In the genomic region with DNA sequence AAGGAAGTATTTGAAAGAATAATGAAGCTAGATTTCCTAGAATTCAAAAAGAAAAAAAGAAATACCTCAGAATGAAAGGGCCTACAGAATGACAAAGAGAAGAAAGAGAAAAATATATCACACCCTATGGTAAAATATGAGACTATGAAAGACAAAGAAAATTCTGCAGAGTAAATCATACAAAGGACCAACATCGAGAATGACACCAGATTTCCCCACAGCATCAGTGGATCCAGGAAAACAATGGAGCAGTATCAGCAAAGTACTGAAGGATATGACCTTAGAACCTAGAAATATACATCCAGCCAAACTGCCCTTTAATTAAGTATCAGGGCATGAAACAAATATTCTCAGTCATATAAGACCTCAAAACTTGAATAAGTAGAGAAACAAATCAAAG, we compare ENCODE assay signal across 32 cellular contexts. TPM values are rescaled to one million over a fixed set of nuclear protein-coding genes. Genes with fewer than 3 reads are reported as not detected.
A peak's percentile ranks its signal among the peaks of the same experiment; 100 is the strongest.
DNase-seq lines count a peak whose midpoint lies in the region; ATAC-seq, FAIRE-seq and TF ChIP-seq lines count a peak whose summit lies in the region.
"Had no signal": no experiment of that assay in that cellular context is flagged by ENCODE, and none has a peak within 500 bp of the region (broad histone marks: within the 10 kb centered on the region; RNA-seq: fewer than 3 reads in every experiment).

No MANE protein-coding gene starts in this region.

- TF ChIP-seq CTCF in HepG2 (CRISPR knock-in tag; IDR thresholded peaks at IDR 0.05): no peak
- no peak for TF ChIP-seq CTCF in right lobe of liver (IDR thresholded peaks at IDR 0.05)
- no peak for TF ChIP-seq CTCF in OCI-LY7 (conservative IDR thresholded peaks at IDR 0.05; ENCODE audit: low read length)
- no peak for TF ChIP-seq CTCF in GM12878 (IDR thresholded peaks at IDR 0.05 in 2 of 3, conservative IDR thresholded peaks at IDR 0.05 in 1 of 3; ENCODE audit: control insufficient read depth in 2 of 3, extremely low read depth in 1 of 3, insufficient read depth in 1 of 3, low read depth in 3 of 3, low read length in 3 of 3)
- no peak for TF ChIP-seq CTCF in transverse colon (IDR thresholded peaks at IDR 0.05)

- RAD21 ChIA-PET in GM12878 (lab: Charles Lee; ENCODE audit: unreplicated experiment): no interaction called here

- H2AFZ ChIP-seq in HepG2 (ENCODE audit: low read length) (no peak overlapping the region), OCI-LY7 (ENCODE audit: low read length) (no peak overlapping the region), GM12878 (ENCODE audit: control insufficient read depth, low read depth, low read length) (no peak overlapping the region)
- H2AFZ ChIP-seq: GM23338 had no signal

- no peak for TF ChIP-seq EP300 in HepG2 (IDR thresholded peaks at IDR 0.05; ENCODE audit: low read depth in 2 of 2, low read length in 2 of 2)
- no peak for TF ChIP-seq EP300 in HepG2 (CRISPR knock-in tag; IDR thresholded peaks at IDR 0.05; ENCODE audit: borderline replicate concordance)
- TF ChIP-seq EP300 in GM12878 (IDR thresholded peaks at IDR 0.05; ENCODE audit: borderline replicate concordance in 1 of 2, control insufficient read depth in 1 of 2, low read depth in 2 of 2, low read length in 2 of 2): no peak
- TF ChIP-seq EP300 in transverse colon (IDR thresholded peaks at IDR 0.05; ENCODE audit: low read depth): no peak

- in situ Hi-C loops in HepG2 (cut with HindIII; ENCODE audit: extremely low pct_ligation_motif_present, low pct_unique_long_range_greater_than_20kb) (no loop called here), GM12878 (cut with MboI) (no loop called here), transverse colon (cut with MboI; ENCODE audit: low pct_ligation_motif_present in 1 of 4, low pct_unique_long_range_greater_than_20kb in 1 of 4, low sequenced_read_pairs in 3 of 4) (loop anchor here in 1 of 4 donors (10.0 kb wide), 1 partner anchor 146 kb away; no protein-coding TSS in a partner anchor)

- no peak for TF ChIP-seq POLR2A in HepG2 (IDR thresholded peaks at IDR 0.05; ENCODE audit: insufficient read depth in 1 of 2, low read depth in 2 of 2, low read length in 2 of 2)
- TF ChIP-seq POLR2A in right lobe of liver (IDR thresholded peaks at IDR 0.05): no peak
- no peak for TF ChIP-seq POLR2A in GM12878 (IDR thresholded peaks at IDR 0.05; ENCODE audit: low read depth, low read length)
- no peak for TF ChIP-seq POLR2A in transverse colon (IDR thresholded peaks at IDR 0.05)

- POLR2A ChIA-PET in HepG2 (lab: Yijun Ruan, JAX) (no interaction called here), OCI-LY7 (lab: Charles Lee) (interaction anchor here (0.7 to 0.9 kb wide), 3 partner anchors 57 to 892 kb away, joined by 3 to 5 read pairs (median 4); partner anchors contain the start of gene IL10RB), GM12878 (lab: Charles Lee) (interaction anchor here (1.1 kb wide), 1 partner anchor 60 kb away, joined by 3 read pairs; no protein-coding TSS in a partner anchor)

- FAIRE-seq in HepG2 (lab: Jason Lieb, UNC): no peak
- no peak for FAIRE-seq in GM12878 (lab: Jason Lieb, UNC)
- FAIRE-seq: GM12892 had no signal

- CTCF ChIA-PET in HepG2 (lab: Yijun Ruan, JAX; ENCODE audit: low intra/inter-chr PET ratio, low total read pairs): no interaction called here
- CTCF ChIA-PET in OCI-LY7 (lab: Charles Lee; ENCODE audit: unreplicated experiment): no interaction called here
- CTCF ChIA-PET in GM12878 (lab: Yijun Ruan, JAX): interaction anchor here (1.0 to 1.6 kb wide), 2 partner anchors 153 to 237 kb away, joined by 3 to 5 read pairs; no protein-coding TSS in a partner anchor

- H3K9me2 ChIP-seq in OCI-LY7 (ENCODE audit: insufficient read depth, low read length): no peaks in the 10 kb centered on the region

- intact Hi-C loops in HepG2 (cut with micrococcal nuclease; ENCODE audit: unreplicated experiment): no loop called here
- intact Hi-C loops in right lobe of liver (cut with DNase I): loop anchor here in 1 of 2 donors (10.0 kb wide), 1 partner anchor 56 kb away; the partner anchor contains the start of gene IL10RB
- intact Hi-C loops in OCI-LY7 (cut with micrococcal nuclease; ENCODE audit: unreplicated experiment): loop anchor here (5.0 kb wide), 1 partner anchor 334 kb away; the partner anchor contains the start of genes GART and SON
- intact Hi-C loops in GM12878 (cut with micrococcal nuclease; ENCODE audit: unreplicated experiment): no loop called here
- intact Hi-C loops in transverse colon (cut with DNase I; ENCODE audit: low total_unique reads): loop anchor here (10.0 kb wide), 2 partner anchors 156 to 236 kb away; no protein-coding TSS in a partner anchor

- ATAC-seq in HepG2 (no peak), right lobe of liver (no peak), GM12878 (no peak), HG03280 (IDR thresholded peaks at IDR 0.05; ENCODE audit: unreplicated experiment) (no peak), HG03159 (IDR thresholded peaks at IDR 0.05; ENCODE audit: unreplicated experiment) (no peak)
- ATAC-seq: activated CD8-positive, alpha-beta memory T cell treated with anti-CD3 and anti-CD28 coated beads, Interleukin-2, amount 10 ng/mL, durations not matched to agents 7 days and 5 days; gastrocnemius medialis; GM23338; left colon; right cardiac atrium; SK-N-SH treated with all-trans-retinoic acid at 6 μM for 48 hours; upper lobe of right lung had no signal

- H3K9me3 ChIP-seq in HepG2 (ENCODE audit: low read length) (peaks cover 8% of the 10 kb centered on the region; the same call in 1 of the 2 replicates), right lobe of liver (no peaks in the 10 kb centered on the region), OCI-LY7 (ENCODE audit: low read length) (peaks cover 21% of the 10 kb centered on the region), GM12878 (replicated peaks; ENCODE audit: control insufficient read depth, insufficient read depth, low read length) (peaks cover 14% of the 10 kb centered on the region; the same call in 2 of the 3 replicates), transverse colon (no peaks in the 10 kb centered on the region)
- H3K9me3 ChIP-seq: ascending aorta, gastrocnemius medialis, spleen, upper lobe of right lung had no signal

- H3K27ac ChIP-seq in HepG2 (ENCODE audit: extremely low read length, insufficient read depth, low read length) (no peak overlapping the region), right lobe of liver (no peak overlapping the region), OCI-LY7 (ENCODE audit: low read depth, low read length, poor library complexity, severe bottlenecking) (peak overlapping the region; percentile 21), GM12878 (ENCODE audit: control insufficient read depth, insufficient read depth) (no peak overlapping the region), transverse colon (no peak overlapping the region)
- H3K27ac ChIP-seq: ascending aorta, gastrocnemius medialis, upper lobe of right lung, VCaP had no signal

- BruUV-seq in HepG2 (replicated peaks; lab: Mats Ljungman, UMichigan) (no TSS peak), OCI-LY7 (replicated peaks; lab: Mats Ljungman, UMichigan) (no TSS peak), GM12878 (replicated peaks; lab: Mats Ljungman, UMichigan) (no TSS peak)

- H3K36me3 ChIP-seq in HepG2 (replicated peaks in 1 of 2; ENCODE audit: control insufficient read depth in 1 of 2, insufficient read depth in 2 of 2, low read length in 2 of 2) (no peaks in the 10 kb centered on the region), right lobe of liver (no peaks in the 10 kb centered on the region), OCI-LY7 (ENCODE audit: insufficient read depth, low read length) (no peaks in the 10 kb centered on the region; the same call in 1 of the 2 replicates), GM12878 (ENCODE audit: control insufficient read depth in 2 of 2, insufficient read depth in 2 of 2, low read length in 1 of 2) (no peaks in the 10 kb centered on the region), transverse colon (no peaks in the 10 kb centered on the region)
- H3K36me3 ChIP-seq: ascending aorta, gastrocnemius medialis, MG63, spleen, upper lobe of right lung had no signal

- no peak overlapping the region for H3K9ac ChIP-seq in HepG2 (ENCODE audit: insufficient read depth, low read depth, low read length)
- no peak overlapping the region for H3K9ac ChIP-seq in GM12878 (ENCODE audit: control insufficient read depth, insufficient read depth, low read length)

- no peak for TF ChIP-seq RAD21 in HepG2 (CRISPR knock-in tag; IDR thresholded peaks at IDR 0.05)
- no peak for TF ChIP-seq RAD21 in GM12878 (IDR thresholded peaks at IDR 0.05; ENCODE audit: insufficient read depth, low read depth, low read length)

- H3K4me1 ChIP-seq in HepG2 (ENCODE audit: insufficient read depth, low read length) (peaks cover 63% of the 10 kb centered on the region), right lobe of liver (peaks cover 0 to 18% (median 7%) of the 10 kb centered on the region in 4 donors), OCI-LY7 (ENCODE audit: insufficient read depth, low read length, poor library complexity, severe bottlenecking) (peaks cover 74% of the 10 kb centered on the region), GM12878 (ENCODE audit: control insufficient read depth, insufficient read depth, low read length) (peaks cover 31% of the 10 kb centered on the region), transverse colon (peaks cover 0 to 18% (median 9%) of the 10 kb centered on the region in 4 donors)

- H3K4me3 ChIP-seq in HepG2 (replicated peaks in 1 of 3; ENCODE audit: insufficient read depth in 1 of 3, low read depth in 2 of 3, low read length in 3 of 3) (no peak overlapping the region), right lobe of liver (no peak overlapping the region), OCI-LY7 (ENCODE audit: low read depth, low read length, poor library complexity, severe bottlenecking) (no peak overlapping the region), GM12878 (no peak overlapping the region), transverse colon (no peak overlapping the region)
- H3K4me3 ChIP-seq: ascending aorta, gastrocnemius medialis, GM23338, MG63, upper lobe of right lung had no signal

- H4K20me1 ChIP-seq in HepG2 (ENCODE audit: insufficient read depth, low read length): no peaks in the 10 kb centered on the region
- H4K20me1 ChIP-seq in OCI-LY7 (ENCODE audit: insufficient read depth, low read length): no peaks in the 10 kb centered on the region
- no peaks in the 10 kb centered on the region for H4K20me1 ChIP-seq in GM12878 (ENCODE audit: control insufficient read depth, insufficient read depth)

- H3K4me2 ChIP-seq in HepG2 (ENCODE audit: low read depth, low read length) (no peak overlapping the region), OCI-LY7 (ENCODE audit: low read length) (no peak overlapping the region), GM12878 (ENCODE audit: control insufficient read depth, insufficient read depth) (no peak overlapping the region)
- H3K4me2 ChIP-seq: GM23338 had no signal

- DNase-seq in HepG2 (ENCODE audit: low spot score) (no peak), right lobe of liver (no peak), OCI-LY7 (ENCODE audit: low spot score) (peak; percentile 64), GM12878 (ENCODE audit: low read depth, low spot score) (no peak), transverse colon (no peak), DMS153 (lab: John Stamatoyannopoulos, UW) (no peak)
- DNase-seq: activated CD4-positive, alpha-beta T cell treated with anti-CD3 and anti-CD28 coated beads for 48 hours; activated naive CD4-positive, alpha-beta T cell treated with anti-CD3 and anti-CD28 coated beads, Interleukin-2, amount 50 U/mL, for 16 hours; C1 segment of cervical spinal cord; Calu3; cortex of kidney; gastrocnemius medialis; left colon; mammary epithelial cell; MG63; NCI-H1436; NCI-H2081 treated with DMSO at 0.1 percent for 48 hours; NCI-H446 treated with DMSO at 0.1 percent for 48 hours; posterior cingulate gyrus; right cardiac atrium; spleen; substantia nigra; T-helper 2 cell; upper lobe of right lung had no signal

- H3K79me2 ChIP-seq in HepG2 (ENCODE audit: insufficient read depth, low read length) (no peaks in the 10 kb centered on the region), OCI-LY7 (ENCODE audit: insufficient read depth, low read depth, low read length) (no peaks in the 10 kb centered on the region), GM12878 (ENCODE audit: control insufficient read depth, insufficient read depth, low read length) (no peaks in the 10 kb centered on the region)

- H3K27me3 ChIP-seq in HepG2 (ENCODE audit: control insufficient read depth in 1 of 2, insufficient read depth in 2 of 2, low read length in 2 of 2): no peaks in the 10 kb centered on the region
- no peaks in the 10 kb centered on the region for H3K27me3 ChIP-seq in right lobe of liver
- no peaks in the 10 kb centered on the region for H3K27me3 ChIP-seq in GM12878 (replicated peaks in 1 of 2; ENCODE audit: control insufficient read depth in 2 of 2, insufficient read depth in 2 of 2, low read length in 1 of 2)
- no peaks in the 10 kb centered on the region for H3K27me3 ChIP-seq in transverse colon
- H3K27me3 ChIP-seq: ascending aorta, gastrocnemius medialis, MG63, spleen, upper lobe of right lung had no signal

- 41% methylated on average over 1 of the region's 1 CpG for WGBS in HepG2 (ENCODE audit: low lambda C conversion rate)
- 38% methylated on average over 1 of the region's 1 CpG for WGBS in right lobe of liver (ENCODE audit: insufficient coverage, low coverage, low lambda C conversion rate, missing lambda C conversion rate)
- WGBS in GM12878 (ENCODE audit: insufficient coverage, insufficient replicate concordance, low lambda C conversion rate, missing lambda C conversion rate): 100% methylated on average over 1 of the region's 1 CpG
- WGBS in transverse colon (ENCODE audit: low coverage in 1 of 2), 2 donors: 42 to 88% methylated on average over 1 of the region's 1 CpG

- SMC1A ChIA-PET in GM12878 (lab: Charles Lee; ENCODE audit: uncharacterized antibody, unreplicated experiment): interaction anchor here (1.1 to 2.1 kb wide), 7 partner anchors 11 to 236 kb away, joined by 3 to 13 read pairs (median 4); no protein-coding TSS in a partner anchor

RNA-seq across cellular contexts. Expression of gene IFNAR2, which starts 21.2 kb away (rescaled TPM):
- total RNA-seq in HepG2 (2016; rRNA removed; fragmentation: Illumina TruSeq; extraction: Trizol) (5.1 TPM in 2 replicates), right lobe of liver (10 to 100 TPM; 12.4 to 35.5 (median 16.3) TPM), OCI-LY7 (2022) (93.5 and 114 TPM in 2 replicates), GM12878 (2014; rRNA removed) (13.6 and 15.9 TPM in 2 replicates), GM12878 (2014; rRNA removed; fragmentation: Illumina TruSeq; extraction: Trizol) (17.8 and 20.4 TPM in 2 replicates), GM12878 (2021) (57.7 and 64.7 TPM in 2 replicates), transverse colon (10 to 100 TPM in 1 of 4 donors, 1 to 10 TPM in 2, under 1 TPM in 1; 0.20 to 16.5 (median 5.1) TPM)
- total RNA-seq in HepG2 (2016; cell fraction: cytosol; rRNA removed; fragmentation: Illumina TruSeq; extraction: Trizol; ENCODE audit: low read depth): 8.0 and 10.6 TPM in 2 replicates
- total RNA-seq in HepG2 (2016; cell fraction: insoluble cytoplasmic fraction; rRNA removed; fragmentation: Illumina TruSeq; extraction: Trizol): 5.5 and 7.2 TPM in 2 replicates
- 11.6 and 12.1 TPM in 2 replicates for total RNA-seq in HepG2 (2016; cell fraction: membrane; rRNA removed; fragmentation: Illumina TruSeq; extraction: Trizol)
- total RNA-seq in HepG2 (2016; cell fraction: nucleus; rRNA removed; fragmentation: Illumina TruSeq; extraction: Trizol): 10.4 and 11.8 TPM in 2 replicates
- polyA plus RNA-seq in HepG2 (2011; rRNA removed) (22.7 and 24.1 TPM in 2 replicates), GM12878 (2011; rRNA removed) (99.7 and 143 TPM in 2 replicates), GM12878 (2014; fragmentation: Illumina TruSeq; extraction: Trizol) (76.6 and 99.0 TPM in 2 replicates), GM12878 (2014; fragmentation: Nextera tagmentation; extraction: Ambion mirVana) (10 to 100 TPM in 1 of 2 experiments, 1 to 10 TPM in 1; 8.5 to 23.3 TPM), GM12878 (2014; rRNA removed) (29.1 and 51.4 TPM in 2 replicates), GM12878 (2016; fragmentation: Nextera tagmentation; extraction: Ambion mirVana) (10 to 100 TPM; 66.1 to 67.4 TPM)
- polyA plus RNA-seq in HepG2 (2011; cell fraction: cytosol; rRNA removed): 9.2 and 17.6 TPM in 2 replicates
- polyA plus RNA-seq in HepG2 (2011; cell fraction: nucleus; rRNA removed): 6.2 and 9.8 TPM in 2 replicates
- 17.1 and 17.4 TPM in 2 replicates for polyA plus RNA-seq in HepG2 (2012)
- 23.1 and 23.9 TPM in 2 replicates for polyA plus RNA-seq in HepG2 (2016; cell fraction: cytosol; fragmentation: Illumina TruSeq; extraction: Trizol; ENCODE audit: low read depth)
- polyA plus RNA-seq in HepG2 (2016; cell fraction: insoluble cytoplasmic fraction; fragmentation: Illumina TruSeq; extraction: Trizol; ENCODE audit: low read depth): 12.2 and 18.4 TPM in 2 replicates
- 23.8 and 24.7 TPM in 2 replicates for polyA plus RNA-seq in HepG2 (2016; cell fraction: membrane; fragmentation: Illumina TruSeq; extraction: Trizol; ENCODE audit: low read depth)
- 25.5 and 26.4 TPM in 2 replicates for polyA plus RNA-seq in HepG2 (2016; cell fraction: nucleus; fragmentation: Illumina TruSeq; extraction: Trizol; ENCODE audit: insufficient read depth, low read depth)
- polyA minus RNA-seq in HepG2 (2011; rRNA and poly(A)+ RNA removed; ENCODE audit: low replicate concordance): 7.5 and 12.0 TPM in 2 replicates
- polyA minus RNA-seq in HepG2 (2011; cell fraction: cytosol; rRNA and poly(A)+ RNA removed): 6.8 and 9.2 TPM in 2 replicates
- polyA minus RNA-seq in HepG2 (2011; cell fraction: nucleus; rRNA and poly(A)+ RNA removed): 12.5 and 21.0 TPM in 2 replicates
- 22.1 and 24.8 TPM in 2 replicates for total RNA-seq in OCI-LY7 (2014; rRNA removed; shearing (Covaris generic))
- 126 and 141 TPM in 2 replicates for total RNA-seq in GM12878 (2013; cell fraction: nucleolus; rRNA removed)
- 70.8 TPM for polyA plus RNA-seq in GM12878 (2011; ENCODE audit: low read depth)
- 30.3 and 40.8 TPM in 2 replicates for polyA plus RNA-seq in GM12878 (2011; cell fraction: cytosol; rRNA removed)
- polyA plus RNA-seq in GM12878 (2011; cell fraction: nucleus; rRNA removed): 41.7 and 46.0 TPM in 2 replicates
- 47.7 and 70.7 TPM in 2 replicates for polyA plus RNA-seq in GM12878 (2012)
- polyA minus RNA-seq in GM12878 (2011; rRNA and poly(A)+ RNA removed): 41.2 and 93.3 TPM in 2 replicates
- 18.4 and 19.6 TPM in 2 replicates for polyA minus RNA-seq in GM12878 (2011; cell fraction: cytosol; rRNA and poly(A)+ RNA removed)
- 16.2 and 23.5 TPM in 2 replicates for polyA minus RNA-seq in GM12878 (2011; cell fraction: nucleus; rRNA and poly(A)+ RNA removed)

RNA-seq across cellular contexts. Expression of gene IL10RB, which starts 57.6 kb away (rescaled TPM):
- total RNA-seq in HepG2 (2016; rRNA removed; fragmentation: Illumina TruSeq; extraction: Trizol) (10.7 and 17.4 TPM in 2 replicates), right lobe of liver (10 to 100 TPM; 10.5 to 24.2 (median 20.3) TPM), OCI-LY7 (2022) (48.3 and 54.5 TPM in 2 replicates), GM12878 (2014; rRNA removed) (37.3 and 44.5 TPM in 2 replicates), GM12878 (2014; rRNA removed; fragmentation: Illumina TruSeq; extraction: Trizol) (30.0 and 32.4 TPM in 2 replicates), GM12878 (2021) (22.7 and 26.9 TPM in 2 replicates), transverse colon (100 to 1,000 TPM in 1 of 4 donors, 10 to 100 TPM in 3; 15.7 to 104 (median 63.2) TPM)
- 6.5 and 7.9 TPM in 2 replicates for total RNA-seq in HepG2 (2016; cell fraction: cytosol; rRNA removed; fragmentation: Illumina TruSeq; extraction: Trizol; ENCODE audit: low read depth)
- total RNA-seq in HepG2 (2016; cell fraction: insoluble cytoplasmic fraction; rRNA removed; fragmentation: Illumina TruSeq; extraction: Trizol): 11.7 and 17.3 TPM in 2 replicates
- total RNA-seq in HepG2 (2016; cell fraction: membrane; rRNA removed; fragmentation: Illumina TruSeq; extraction: Trizol): 13.3 and 14.5 TPM in 2 replicates
- total RNA-seq in HepG2 (2016; cell fraction: nucleus; rRNA removed; fragmentation: Illumina TruSeq; extraction: Trizol): 13.1 and 13.5 TPM in 2 replicates
- polyA plus RNA-seq in HepG2 (2011; rRNA removed) (18.2 and 19.1 TPM in 2 replicates), GM12878 (2011; rRNA removed) (31.4 and 37.4 TPM in 2 replicates), GM12878 (2014; fragmentation: Illumina TruSeq; extraction: Trizol) (27.3 and 37.5 TPM in 2 replicates), GM12878 (2014; fragmentation: Nextera tagmentation; extraction: Ambion mirVana) (10 to 100 TPM; 15.0 to 23.3 TPM), GM12878 (2014; rRNA removed) (27.2 and 31.1 TPM in 2 replicates), GM12878 (2016; fragmentation: Nextera tagmentation; extraction: Ambion mirVana) (10 to 100 TPM; 49.8 to 55.1 TPM)
- 15.4 and 21.8 TPM in 2 replicates for polyA plus RNA-seq in HepG2 (2011; cell fraction: cytosol; rRNA removed)
- 5.0 and 8.8 TPM in 2 replicates for polyA plus RNA-seq in HepG2 (2011; cell fraction: nucleus; rRNA removed)
- polyA plus RNA-seq in HepG2 (2012): 10.7 and 14.3 TPM in 2 replicates
- polyA plus RNA-seq in HepG2 (2016; cell fraction: cytosol; fragmentation: Illumina TruSeq; extraction: Trizol; ENCODE audit: low read depth): 7.2 and 7.5 TPM in 2 replicates
- 9.4 and 9.8 TPM in 2 replicates for polyA plus RNA-seq in HepG2 (2016; cell fraction: insoluble cytoplasmic fraction; fragmentation: Illumina TruSeq; extraction: Trizol; ENCODE audit: low read depth)
- polyA plus RNA-seq in HepG2 (2016; cell fraction: membrane; fragmentation: Illumina TruSeq; extraction: Trizol; ENCODE audit: low read depth): 10.5 and 10.9 TPM in 2 replicates
- polyA plus RNA-seq in HepG2 (2016; cell fraction: nucleus; fragmentation: Illumina TruSeq; extraction: Trizol; ENCODE audit: insufficient read depth, low read depth): 18.7 and 19.3 TPM in 2 replicates
- polyA minus RNA-seq in HepG2 (2011; rRNA and poly(A)+ RNA removed; ENCODE audit: low replicate concordance): 31.7 and 32.4 TPM in 2 replicates
- 11.4 and 11.6 TPM in 2 replicates for polyA minus RNA-seq in HepG2 (2011; cell fraction: cytosol; rRNA and poly(A)+ RNA removed)
- polyA minus RNA-seq in HepG2 (2011; cell fraction: nucleus; rRNA and poly(A)+ RNA removed): 9.3 and 10.9 TPM in 2 replicates
- 44.3 and 48.0 TPM in 2 replicates for total RNA-seq in OCI-LY7 (2014; rRNA removed; shearing (Covaris generic))
- total RNA-seq in GM12878 (2013; cell fraction: nucleolus; rRNA removed): 35.3 and 38.4 TPM in 2 replicates
- polyA plus RNA-seq in GM12878 (2011; ENCODE audit: low read depth): 28.8 TPM
- polyA plus RNA-seq in GM12878 (2011; cell fraction: cytosol; rRNA removed): 32.9 and 43.8 TPM in 2 replicates
- polyA plus RNA-seq in GM12878 (2011; cell fraction: nucleus; rRNA removed): 13.2 and 14.8 TPM in 2 replicates
- polyA plus RNA-seq in GM12878 (2012): 30.3 and 41.4 TPM in 2 replicates
- polyA minus RNA-seq in GM12878 (2011; rRNA and poly(A)+ RNA removed): 43.3 and 51.9 TPM in 2 replicates
- 15.5 and 18.2 TPM in 2 replicates for polyA minus RNA-seq in GM12878 (2011; cell fraction: cytosol; rRNA and poly(A)+ RNA removed)
- 8.2 and 10.6 TPM in 2 replicates for polyA minus RNA-seq in GM12878 (2011; cell fraction: nucleus; rRNA and poly(A)+ RNA removed)

Comparison
In these comparisons a context has a peak if more than half of its experiments do, and no peak if none do; other contexts are left out.
1. intact Hi-C loops: an anchor here in OCI-LY7 (5.0 kb wide) and transverse colon (10.0 kb wide); none called in HepG2 and GM12878.
2. Of the 75 proteins assayed by ChIP-seq in both HepG2 and GM12878: peak only in HepG2: none; only in GM12878: CBX5; in both: none; in neither: 74.